In the genomic region with DNA sequence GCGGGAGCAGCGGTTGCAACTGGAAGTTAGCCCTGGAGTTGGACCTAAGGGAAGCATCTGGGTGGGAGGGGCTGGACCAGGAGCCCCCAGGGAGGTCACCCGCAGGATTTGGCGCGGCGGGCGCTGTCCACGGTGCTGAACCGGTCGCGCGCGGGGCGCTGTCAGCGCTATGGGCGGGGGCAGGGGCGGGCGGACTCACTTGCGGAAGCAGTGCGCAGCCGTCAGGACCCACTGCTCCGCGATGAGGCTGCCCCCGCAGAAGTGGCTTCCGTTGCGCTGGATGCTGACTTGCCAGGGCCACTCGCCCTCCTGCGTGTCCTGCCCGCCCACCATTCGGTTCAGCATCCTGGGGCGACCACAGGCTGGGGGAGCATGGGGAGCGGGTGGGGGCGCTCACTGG, we compare ENCODE assay signal across 8 cellular contexts. TPM values are rescaled to one million over a fixed set of nuclear protein-coding genes. Genes with fewer than 3 reads are reported as not detected.
DNase-seq lines count a peak whose midpoint lies in the region; ATAC-seq and TF ChIP-seq lines count a peak whose summit lies in the region.

No MANE protein-coding gene starts in this region.

- H3K9me3 ChIP-seq in CD8-positive, alpha-beta T cell (ENCODE audit: low read length), result no peaks in the 10 kb centered on the region
- H3K9me3 ChIP-seq in psoas muscle, result no peaks in the 10 kb centered on the region

- H3K4me3 Mint-ChIP-seq in CD8-positive, alpha-beta T cell, result peak overlapping the region; percentile 5

- WGBS in psoas muscle, 3 donors, result 6 to 11% (median 6%) methylated on average over 18 to 33 of the region's 33 CpGs

- H3K4me3 ChIP-seq in CD8-positive, alpha-beta T cell (ENCODE audit: low read depth, low read length), result peak overlapping the region; percentile 33
- H3K4me3 ChIP-seq in psoas muscle, result no peak overlapping the region

- CTCF ChIA-PET in CD8-positive, alpha-beta T cell (lab: Charles Lee), result no interaction called here

- no peaks in the 10 kb centered on the region for H3K9me3 Mint-ChIP-seq in CD8-positive, alpha-beta T cell

- no peaks in the 10 kb centered on the region for H3K36me3 ChIP-seq in CD8-positive, alpha-beta T cell (ENCODE audit: insufficient read depth, low read length)
- H3K36me3 ChIP-seq in psoas muscle (ENCODE audit: insufficient read depth in 1 of 2, low read depth in 1 of 2), result no peaks in the 10 kb centered on the region

- TF ChIP-seq CTCF in CD8-positive, alpha-beta T cell (IDR thresholded peaks at IDR 0.05), result no peak
- no peak for TF ChIP-seq CTCF in psoas muscle (IDR thresholded peaks at IDR 0.05)

- DNase-seq in CD8-positive, alpha-beta T cell, result peak; percentile 70 to 90 (median 84)
- DNase-seq in NCI-H2227 treated with DMSO at 0.1 percent for 48 hours (lab: John Stamatoyannopoulos, UW) (peak; percentile 7), germinal center (ENCODE audit: low spot score) (peak; percentile 86), psoas muscle (peak; percentile 68 to 81)
- peak; percentile 85 to 87 for DNase-seq in activated T-cell treated with anti-CD3 and anti-CD28 coated beads, Interleukin-2, amount 50 U/mL, for 48 hours

- H3K36me3 Mint-ChIP-seq in CD8-positive, alpha-beta T cell, result no peaks in the 10 kb centered on the region

- H3K4me1 Mint-ChIP-seq in CD8-positive, alpha-beta T cell (ENCODE audit: low read depth), result peaks cover 3% of the 10 kb centered on the region

- H3K27me3 ChIP-seq in CD8-positive, alpha-beta T cell (ENCODE audit: insufficient read depth, low read length), result no peaks in the 10 kb centered on the region
- no peaks in the 10 kb centered on the region for H3K27me3 ChIP-seq in psoas muscle (ENCODE audit: insufficient read depth in 3 of 3, low read length in 2 of 3)

- POLR2A ChIA-PET in CD8-positive, alpha-beta T cell (lab: Charles Lee), result no interaction called here

- H3K4me1 ChIP-seq in CD8-positive, alpha-beta T cell (ENCODE audit: insufficient read depth, low read length), result peaks cover 5% of the 10 kb centered on the region
- H3K4me1 ChIP-seq in psoas muscle, result peaks cover 18% of the 10 kb centered on the region

- peak; percentile 99 for ATAC-seq in CD8-positive, alpha-beta T cell
- ATAC-seq in psoas muscle (peak; percentile 33 to 63 (median 41)), GM21360 (IDR thresholded peaks at IDR 0.05; ENCODE audit: unreplicated experiment) (no peak), GM18519 (IDR thresholded peaks at IDR 0.05; ENCODE audit: low FRiP score, unreplicated experiment) (no peak), HG02678 (IDR thresholded peaks at IDR 0.05; ENCODE audit: unreplicated experiment) (no peak)

- intact Hi-C loops in CD8-positive, alpha-beta T cell (cut with DNase I, micrococcal nuclease), result loop anchor here (1.0 to 10.0 kb wide), 5 partner anchors 33 to 149 kb away; partner anchors contain the start of genes KCTD5 (in 1 of the 2) and SRRM2 (in 1 of the 2)
- intact Hi-C loops in psoas muscle (cut with DNase I), result no loop called here

- H3K27ac ChIP-seq in CD8-positive, alpha-beta T cell (ENCODE audit: low read depth, low read length), result no peak overlapping the region
- H3K27ac ChIP-seq in psoas muscle, result no peak overlapping the region

- H3K27me3 Mint-ChIP-seq in CD8-positive, alpha-beta T cell (ENCODE audit: low read depth), result no peaks in the 10 kb centered on the region

- H3K27ac Mint-ChIP-seq in CD8-positive, alpha-beta T cell, result no peak overlapping the region

RNA-seq across cellular contexts. Expression of gene PRSS27, which starts 4.5 kb away (rescaled TPM):
- total RNA-seq in CD8-positive, alpha-beta T cell, result under 1 TPM; 0.53 to 0.65 TPM
- total RNA-seq in psoas muscle, result under 1 TPM in 2 of 4 donors, not detected in 2; 0.22 to 0.34 TPM
- polyA plus RNA-seq in psoas muscle, result under 1 TPM; 0.07 to 0.20 (median 0.08) TPM

RNA-seq across cellular contexts. Expression of gene KCTD5, which starts 33.2 kb away (rescaled TPM):
- 10 to 100 TPM; 34.2 to 36.0 TPM for total RNA-seq in CD8-positive, alpha-beta T cell
- 10 to 100 TPM in 3 of 4 donors, 1 to 10 TPM in 1; 9.1 to 18.0 (median 16.7) TPM for total RNA-seq in psoas muscle
- polyA plus RNA-seq in psoas muscle, result 10 to 100 TPM; 10.8 to 65.8 (median 24.1) TPM

RNA-seq across cellular contexts. Expression of gene SRRM2, which starts 36.9 kb away (rescaled TPM):
- 1,000 to 10,000 TPM; 1,249 to 1,283 TPM for total RNA-seq in CD8-positive, alpha-beta T cell
- total RNA-seq in psoas muscle, result 100 to 1,000 TPM; 277 to 413 (median 316) TPM
- 100 to 1,000 TPM; 183 to 226 (median 216) TPM for polyA plus RNA-seq in psoas muscle

Comparison
In these comparisons a context has a peak if more than half of its experiments do, and no peak if none do; other contexts are left out.
1. ATAC-seq: peak in CD8-positive, alpha-beta T cell (single experiment) and psoas muscle (4 of 4); none in GM21360 (single experiment), GM18519 (single experiment) and HG02678 (single experiment).
2. DNase-seq: peak in every context shown above with its lines; median percentile 86 in activated T-cell treated with anti-CD3 and anti-CD28 coated beads, Interleukin-2, amount 50 U/mL, for 48 hours; 86 in germinal center; 84 in CD8-positive, alpha-beta T cell; 74 in psoas muscle; 7 in NCI-H2227 treated with DMSO at 0.1 percent for 48 hours.
3. intact Hi-C loops: an anchor here in CD8-positive, alpha-beta T cell (1.0 to 10.0 kb wide); none called in psoas muscle.